1 cellular context compared by ENCODE assay signal in genomic region chr12:27336254-27336653, GRCh38.
TF ChIP-seq lines count a peak whose summit lies in the region.

No MANE protein-coding gene starts in this region.

TF ChIP-seq in IMR-90, 13 proteins besides CTCF, POLR2A, EP300 and RAD21 (continued from another document):
- no peak for TF ChIP-seq FOS (IDR thresholded peaks at IDR 0.05; ENCODE audit: low read depth, low read length)
- TF ChIP-seq MAFK (IDR thresholded peaks at IDR 0.05; ENCODE audit: low read depth, low read length): no peak
- TF ChIP-seq, protein P1, sequence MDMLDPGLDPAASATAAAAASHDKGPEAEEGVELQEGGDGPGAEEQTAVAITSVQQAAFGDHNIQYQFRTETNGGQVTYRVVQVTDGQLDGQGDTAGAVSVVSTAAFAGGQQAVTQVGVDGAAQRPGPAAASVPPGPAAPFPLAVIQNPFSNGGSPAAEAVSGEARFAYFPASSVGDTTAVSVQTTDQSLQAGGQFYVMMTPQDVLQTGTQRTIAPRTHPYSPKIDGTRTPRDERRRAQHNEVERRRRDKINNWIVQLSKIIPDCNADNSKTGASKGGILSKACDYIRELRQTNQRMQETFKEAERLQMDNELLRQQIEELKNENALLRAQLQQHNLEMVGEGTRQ (IDR thresholded peaks at IDR 0.05; ENCODE audit: low read depth, low read length): no peak
